15 cellular contexts compared by ENCODE assay signal in genomic region chr12:56716933-56717880, GRCh38. TPM values are rescaled to one million over a fixed set of nuclear protein-coding genes. Genes with fewer than 3 reads are reported as not detected.
DNase-seq lines count a peak whose midpoint lies in the region; ATAC-seq and TF ChIP-seq lines count a peak whose summit lies in the region.
"Had no signal": no experiment of that assay in that cellular context is flagged by ENCODE, and none has a peak within 500 bp of the region (broad histone marks: within the 10 kb centered on the region; RNA-seq: fewer than 3 reads in every experiment).

No MANE protein-coding gene starts in this region.

- H3K9me3 ChIP-seq in SU-DHL-6 (ENCODE audit: insufficient read depth, low read length) (no peaks in the 10 kb centered on the region), thymus (ENCODE audit: control insufficient read depth) (no peaks in the 10 kb centered on the region)
- H3K9me3 ChIP-seq: thyroid gland had no signal

- TF ChIP-seq CTCF in SU-DHL-6 (IDR thresholded peaks at IDR 0.05; ENCODE audit: insufficient read depth, low read length, poor library complexity, severe bottlenecking): no peak

- H3K27ac ChIP-seq in SU-DHL-6 (ENCODE audit: low read depth, low read length): peak overlapping the region; percentile 46
- H3K27ac ChIP-seq in thymus (ENCODE audit: low read depth): peak overlapping the region; percentile 20
- H3K27ac ChIP-seq: parathyroid adenoma, thyroid gland had no signal

- peaks cover 11 to 23% (median 22%) of the 10 kb centered on the region in 3 donors for H3K36me3 Mint-ChIP-seq in immature natural killer cell

- H3K79me2 ChIP-seq in SU-DHL-6 (ENCODE audit: insufficient read depth, low read length): peaks cover 64% of the 10 kb centered on the region

- no peak overlapping the region for H3K9ac ChIP-seq in SU-DHL-6 (ENCODE audit: low read length)
- H3K9ac ChIP-seq: parathyroid adenoma had no signal

- ATAC-seq in GM18858 (IDR thresholded peaks at IDR 0.05; ENCODE audit: unreplicated experiment): no peak
- ATAC-seq in GM19467 (IDR thresholded peaks at IDR 0.05; ENCODE audit: unreplicated experiment): no peak

- H3K4me1 Mint-ChIP-seq in immature natural killer cell: peaks cover 62 to 70% of the 10 kb centered on the region in 2 donors

- peak overlapping the region; percentile 21 to 50 (median 42) for H3K27ac Mint-ChIP-seq in immature natural killer cell

- peak; percentile 48 for DNase-seq in activated effector memory CD4-positive, alpha-beta T cell treated with anti-CD3 and anti-CD28 coated beads, Interleukin-2, amount 50 U/mL, for 16 hours
- DNase-seq in activated effector memory CD4-positive, alpha-beta T cell treated with Interleukin-2 at 50 U/mL for 16 hours: no peak
- DNase-seq in immature natural killer cell (no peak), iPS-NIHi11 (ENCODE audit: low spot score) (no peak)
- DNase-seq: dermis blood vessel endothelial cell; DND-41; NCI-H1417; NCI-H446 treated with DMSO at 0.1 percent for 48 hours; stimulated activated CD4-positive, alpha-beta T cell treated with anti-CD3 and anti-CD28 coated beads, Interleukin-12 subunit alpha, Interleukin-12 subunit beta, amount 100 ng/mL, for 4 hours; thyroid gland had no signal

- peaks cover 55% of the 10 kb centered on the region for H4K20me1 ChIP-seq in SU-DHL-6 (ENCODE audit: low read depth, low read length)

- H2AFZ ChIP-seq in SU-DHL-6 (ENCODE audit: low read depth, low read length, severe bottlenecking): no peak overlapping the region
- H2AFZ ChIP-seq: parathyroid adenoma had no signal

- H3K4me1 ChIP-seq in thymus (ENCODE audit: control insufficient read depth, insufficient read depth, low read length): peaks cover 43% of the 10 kb centered on the region

- H3K4me3 ChIP-seq in SU-DHL-6 (ENCODE audit: insufficient read depth, low read length, poor library complexity, severe bottlenecking) (no peak overlapping the region), thymus (ENCODE audit: low read length) (no peak overlapping the region)
- H3K4me3 ChIP-seq: thyroid gland had no signal

- peaks cover 0 to 5% (median 2%) of the 10 kb centered on the region in 3 donors for H3K27me3 Mint-ChIP-seq in immature natural killer cell (ENCODE audit: low read depth in 3 of 3)

- H3K9me3 Mint-ChIP-seq in immature natural killer cell: no peaks in the 10 kb centered on the region

- H3K36me3 ChIP-seq in SU-DHL-6 (ENCODE audit: low read length) (peaks cover 34% of the 10 kb centered on the region), thymus (ENCODE audit: control insufficient read depth, insufficient read depth) (peaks cover 63% of the 10 kb centered on the region)

- H3K9me2 ChIP-seq in SU-DHL-6 (replicated peaks; ENCODE audit: insufficient read depth, low read length): no peaks in the 10 kb centered on the region

- H3F3A ChIP-seq in SU-DHL-6 (ENCODE audit: insufficient read depth): peaks cover 45% of the 10 kb centered on the region

- no peaks in the 10 kb centered on the region for H3K27me3 ChIP-seq in SU-DHL-6 (ENCODE audit: low read length)
- H3K27me3 ChIP-seq in thymus (ENCODE audit: control insufficient read depth, insufficient read depth): no peaks in the 10 kb centered on the region
- H3K27me3 ChIP-seq: thyroid gland had no signal

- WGBS in thymus: 71% methylated on average over 4 of the region's 4 CpGs

- H3K4me3 Mint-ChIP-seq in immature natural killer cell: no peak overlapping the region

- H3K4me2 ChIP-seq in SU-DHL-6 (ENCODE audit: low read depth, low read length, poor library complexity, severe bottlenecking): no peak overlapping the region

RNA-seq across cellular contexts. Expression of gene NACA, which starts 7.9 kb away (rescaled TPM):
- polyA plus RNA-seq in immature natural killer cell (100 to 1,000 TPM; 662 to 819 (median 747) TPM), thymus (3,035 TPM)

RNA-seq across cellular contexts. Expression of gene PTGES3, which starts 29.1 kb away (rescaled TPM):
- 100 to 1,000 TPM; 175 to 222 (median 180) TPM for polyA plus RNA-seq in immature natural killer cell
- polyA plus RNA-seq in thymus: 161 TPM

RNA-seq across cellular contexts. Expression of gene PRIM1, which starts 34.9 kb away (rescaled TPM):
- polyA plus RNA-seq in immature natural killer cell (10 to 100 TPM; 24.6 to 31.7 (median 27.4) TPM), thymus (6.9 TPM)

RNA-seq across cellular contexts. Expression of gene HSD17B6, which starts 45.9 kb away (rescaled TPM):
- polyA plus RNA-seq in immature natural killer cell (1 to 10 TPM in 1 of 3 donors, not detected in 2; 1.1 TPM), thymus (0.62 TPM)
